ENCODE assay signal across 20 cellular contexts in the genomic region with DNA sequence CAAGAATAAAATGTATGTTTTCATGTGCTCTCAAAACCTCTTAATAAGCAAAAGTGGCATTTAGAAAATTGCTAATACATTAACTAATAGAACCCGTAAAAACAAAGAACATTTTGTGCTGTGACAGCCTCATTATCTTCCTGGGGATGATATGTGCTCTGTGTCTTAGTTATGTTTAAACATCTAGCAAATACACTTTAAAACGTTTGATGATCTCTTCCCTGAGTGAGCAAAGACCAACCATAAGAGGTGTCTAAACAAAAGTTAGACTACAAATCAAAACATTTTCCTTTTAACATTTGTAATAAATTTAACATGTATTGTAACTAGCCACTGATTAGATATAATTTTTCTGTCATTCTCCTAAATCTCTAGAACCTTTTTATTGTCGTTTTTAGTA.
DNase-seq lines count a peak whose midpoint lies in the region; ATAC-seq, FAIRE-seq and TF ChIP-seq lines count a peak whose summit lies in the region.
"Had no signal": no experiment of that assay in that cellular context is flagged by ENCODE, and none has a peak within 500 bp of the region (broad histone marks: within the 10 kb centered on the region; RNA-seq: fewer than 3 reads in every experiment).

No MANE protein-coding gene starts in this region.

- H3K27me3 Mint-ChIP-seq in naive thymus-derived CD4-positive, alpha-beta T cell = no peaks in the 10 kb centered on the region
- H3K27me3 Mint-ChIP-seq: CD4-positive, alpha-beta memory T cell; CD4-positive, CD25-positive, alpha-beta regulatory T cell; CD8-positive, alpha-beta memory T cell had no signal

- no peak overlapping the region for H3K27ac ChIP-seq in naive thymus-derived CD4-positive, alpha-beta T cell (ENCODE audit: low read depth, low read length)
- no peak overlapping the region for H3K27ac ChIP-seq in left ventricle myocardium inferior (replicated peaks)
- H3K27ac ChIP-seq: A549, BLaER1 had no signal

- intact Hi-C loops in naive thymus-derived CD4-positive, alpha-beta T cell (cut with micrococcal nuclease) = no loop called here
- intact Hi-C loops in left ventricle myocardium inferior (cut with micrococcal nuclease) = no loop called here

- DNase-seq in D721Med (ENCODE audit: insufficient read length, low spot score) = no peak
- DNase-seq in naive thymus-derived CD4-positive, alpha-beta T cell = no peak
- DNase-seq in left ventricle myocardium inferior = no peak
- DNase-seq: 8988T; BE2C; C1 segment of cervical spinal cord; CD4-positive, alpha-beta memory T cell; CD4-positive, CD25-positive, alpha-beta regulatory T cell; CD8-positive, alpha-beta memory T cell; COR-L47; DMS79 treated with DMSO at 0.1 percent for 48 hours; GF-D8 had no signal

- H3K27ac Mint-ChIP-seq in naive thymus-derived CD4-positive, alpha-beta T cell = no peak overlapping the region
- H3K27ac Mint-ChIP-seq: CD14-positive monocyte; CD4-positive, alpha-beta memory T cell; CD4-positive, CD25-positive, alpha-beta regulatory T cell; CD8-positive, alpha-beta memory T cell had no signal

- CTCF ChIA-PET in naive thymus-derived CD4-positive, alpha-beta T cell (lab: Charles Lee) = no interaction called here

- ATAC-seq in naive thymus-derived CD4-positive, alpha-beta T cell = no peak
- no peak for ATAC-seq in GM18517 (IDR thresholded peaks at IDR 0.05; ENCODE audit: unreplicated experiment)
- ATAC-seq: A549 had no signal

- H3K4me1 Mint-ChIP-seq in naive thymus-derived CD4-positive, alpha-beta T cell = no peaks in the 10 kb centered on the region
- H3K4me1 Mint-ChIP-seq: CD14-positive monocyte; CD4-positive, alpha-beta memory T cell; CD4-positive, CD25-positive, alpha-beta regulatory T cell; CD8-positive, alpha-beta memory T cell had no signal

- H3K4me3 ChIP-seq in endocrine pancreas (ENCODE audit: control insufficient read depth, insufficient read depth, low read length) (peak overlapping the region; percentile 45), left ventricle myocardium inferior (no peak overlapping the region)
- no peak overlapping the region for H3K4me3 ChIP-seq in naive thymus-derived CD4-positive, alpha-beta T cell (ENCODE audit: low read length)
- H3K4me3 ChIP-seq: A549, BLaER1 had no signal

- FAIRE-seq in A204.1 (lab: Jason Lieb, UNC) (peak; percentile 87), D721Med (lab: Jason Lieb, UNC) (peak; percentile 32)
- FAIRE-seq: A549, G401.6, GM12891 had no signal

- H3K9ac ChIP-seq in endocrine pancreas (ENCODE audit: control insufficient read depth, insufficient read depth, low read length) = no peak overlapping the region
- H3K9ac ChIP-seq: BLaER1 had no signal

- H3K9me3 ChIP-seq in endocrine pancreas (ENCODE audit: control insufficient read depth, low read length) (peaks cover 2% of the 10 kb centered on the region), left ventricle myocardium inferior (replicated peaks) (peaks cover 8% of the 10 kb centered on the region)
- H3K9me3 ChIP-seq in naive thymus-derived CD4-positive, alpha-beta T cell (ENCODE audit: control insufficient read depth in 2 of 3, low read length in 3 of 3) = no peaks in the 10 kb centered on the region
- H3K9me3 ChIP-seq: A549, BE2C, BLaER1 had no signal

- POLR2A ChIA-PET in naive thymus-derived CD4-positive, alpha-beta T cell (lab: Charles Lee) = no interaction called here

- H3K27me3 ChIP-seq in endocrine pancreas (ENCODE audit: control insufficient read depth, insufficient read depth, low read length) (no peaks in the 10 kb centered on the region), left ventricle myocardium inferior (ENCODE audit: low read depth) (no peaks in the 10 kb centered on the region)
- no peaks in the 10 kb centered on the region for H3K27me3 ChIP-seq in naive thymus-derived CD4-positive, alpha-beta T cell (ENCODE audit: control insufficient read depth in 2 of 2, insufficient read depth in 2 of 2, low read length in 2 of 2)
- H3K27me3 ChIP-seq: BE2C, BLaER1 had no signal

- H3K36me3 Mint-ChIP-seq in naive thymus-derived CD4-positive, alpha-beta T cell = no peaks in the 10 kb centered on the region
- H3K36me3 Mint-ChIP-seq: CD14-positive monocyte; CD4-positive, alpha-beta memory T cell; CD4-positive, CD25-positive, alpha-beta regulatory T cell; CD8-positive, alpha-beta memory T cell had no signal

- H3K4me1 ChIP-seq in endocrine pancreas (ENCODE audit: control insufficient read depth, insufficient read depth, low read length) = peaks cover 10% of the 10 kb centered on the region
- no peaks in the 10 kb centered on the region for H3K4me1 ChIP-seq in naive thymus-derived CD4-positive, alpha-beta T cell (ENCODE audit: control insufficient read depth in 2 of 2, insufficient read depth in 2 of 2, low read length in 2 of 2)
- no peaks in the 10 kb centered on the region for H3K4me1 ChIP-seq in left ventricle myocardium inferior
- H3K4me1 ChIP-seq: A549, BE2C, BLaER1 had no signal

- no peak for TF ChIP-seq CTCF in D721Med (IDR thresholded peaks at IDR 0.05; ENCODE audit: insufficient read depth, missing control alignments)
- TF ChIP-seq CTCF in left ventricle myocardium inferior (IDR thresholded peaks at IDR 0.05; ENCODE audit: borderline replicate concordance) = no peak

- no peaks in the 10 kb centered on the region for H3K36me3 ChIP-seq in endocrine pancreas (ENCODE audit: control insufficient read depth, insufficient read depth, low read length)
- no peaks in the 10 kb centered on the region for H3K36me3 ChIP-seq in naive thymus-derived CD4-positive, alpha-beta T cell (ENCODE audit: control insufficient read depth in 2 of 3, insufficient read depth in 3 of 3, low read length in 3 of 3)
- no peaks in the 10 kb centered on the region for H3K36me3 ChIP-seq in left ventricle myocardium inferior
- H3K36me3 ChIP-seq: BE2C, BLaER1 had no signal

- H3K9me3 Mint-ChIP-seq in naive thymus-derived CD4-positive, alpha-beta T cell = peaks cover 0 to 4% (median 0%) of the 10 kb centered on the region in 11 donors

- no peak overlapping the region for H3K4me3 Mint-ChIP-seq in naive thymus-derived CD4-positive, alpha-beta T cell
- H3K4me3 Mint-ChIP-seq: CD14-positive monocyte; CD4-positive, alpha-beta memory T cell; CD4-positive, CD25-positive, alpha-beta regulatory T cell; CD8-positive, alpha-beta memory T cell had no signal
